15 cellular contexts compared by ENCODE assay signal in genomic region chr11:79055866-79056632, GRCh38.
DNase-seq lines count a peak whose midpoint lies in the region; FAIRE-seq and TF ChIP-seq lines count a peak whose summit lies in the region.
"Had no signal": no experiment of that assay in that cellular context is flagged by ENCODE, and none has a peak within 500 bp of the region (broad histone marks: within the 10 kb centered on the region; RNA-seq: fewer than 3 reads in every experiment).

No MANE protein-coding gene starts in this region.

- no peaks in the 10 kb centered on the region for H3K36me3 Mint-ChIP-seq in Calu3 (ENCODE audit: insufficient read depth, unreplicated experiment)

- TF ChIP-seq CTCF in AG09319 (IDR thresholded peaks at IDR 0.05; ENCODE audit: low read depth, low read length) = peak; percentile 32
- peak in 2 of 3 experiments; percentile 30 to 40; a peak in 3 of 4 replicates for TF ChIP-seq CTCF in H1 (IDR thresholded peaks at IDR 0.05; ENCODE audit: control extremely low read depth in 1 of 3, insufficient read depth in 1 of 3, low read depth in 1 of 3, low read length in 3 of 3)
- no peak for TF ChIP-seq CTCF in Calu3 (IDR thresholded peaks at IDR 0.05; ENCODE audit: unreplicated experiment)

- H3K4me3 ChIP-seq in H1 (ENCODE audit: extremely low read depth in 1 of 4, insufficient read depth in 2 of 4, low read depth in 3 of 4, low read length in 4 of 4) (no peak overlapping the region), mesendoderm (ENCODE audit: low read length) (no peak overlapping the region)
- H3K4me3 ChIP-seq: HAP-1, prostate gland had no signal

- H3K14ac ChIP-seq in H1 (ENCODE audit: insufficient read length) = no peak overlapping the region

- no peak for FAIRE-seq in H1 (lab: Jason Lieb, UNC)

- DNase-seq in AG09319 (ENCODE audit: extremely low read depth, low read depth) = peak; percentile 54
- DNase-seq in M059J (ENCODE audit: low read depth) = peak; percentile 76
- no peak for DNase-seq in H1 (ENCODE audit: low read depth in 1 of 2, low spot score in 2 of 2)
- DNase-seq in mesendoderm = no peak
- DNase-seq in NCI-H526 treated with DMSO at 0.1 percent for 48 hours (lab: John Stamatoyannopoulos, UW) = no peak
- DNase-seq in NCI-H2107 treated with DMSO at 0.1 percent for 48 hours (lab: John Stamatoyannopoulos, UW; ENCODE audit: unreplicated experiment) = no peak
- no peak for DNase-seq in Calu3
- no peak for DNase-seq in GM19240 (ENCODE audit: insufficient read length, low spot score)
- DNase-seq: activated CD4-positive, alpha-beta T cell treated with anti-CD3 and anti-CD28 coated beads, Interleukin-2, amount 50 U/mL, for 48 hours; cerebellar nuclear complex; DMS79 treated with DMSO at 0.1 percent for 48 hours; NCI-H524 treated with DMSO at 0.1 percent for 48 hours; stimulated activated CD4-positive, alpha-beta T cell treated with anti-CD3 and anti-CD28 coated beads, Interleukin-2, amount 100 ng/mL, for 48 hours had no signal

- TF ChIP-seq EP300 in H1 (IDR thresholded peaks at IDR 0.05; ENCODE audit: borderline replicate concordance in 1 of 2, low read depth in 2 of 2, low read length in 2 of 2) = no peak

- no peaks in the 10 kb centered on the region for H4K20me1 ChIP-seq in H1 (replicated peaks in 1 of 2; ENCODE audit: control insufficient read depth in 1 of 2, insufficient read depth in 2 of 2, low read length in 2 of 2)

- TF ChIP-seq POLR2A in H1 (IDR thresholded peaks at IDR 0.05; ENCODE audit: control extremely low read depth in 1 of 2, low read depth in 2 of 2, low read length in 2 of 2) = no peak

- POLR2A ChIA-PET in H1 (lab: Charles Lee; ENCODE audit: partially characterized antibody) = interaction anchor here (1.7 kb wide), 1 partner anchor 32 kb away, joined by 6 read pairs; no protein-coding TSS in a partner anchor

- no peak overlapping the region for H2BK120ac ChIP-seq in H1 (replicated peaks; ENCODE audit: low read depth, low read length)
- H2BK120ac ChIP-seq in mesendoderm (ENCODE audit: low read depth, low read length) = no peak overlapping the region

- TF ChIP-seq RAD21 in H1 (IDR thresholded peaks at IDR 0.05 in 1 of 2, conservative IDR thresholded peaks at IDR 0.05 in 1 of 2; ENCODE audit: low read depth in 2 of 2, low read length in 2 of 2) = peak; percentile 42 to 61; a peak in 3 of 4 replicates

- H3K4ac ChIP-seq in H1 (replicated peaks; ENCODE audit: insufficient read length, low read depth, low read length) (no peak overlapping the region), mesendoderm (ENCODE audit: low read depth, low read length) (no peak overlapping the region)

- H3K79me1 ChIP-seq in H1 (ENCODE audit: low read depth, low read length) = no peaks in the 10 kb centered on the region
- no peaks in the 10 kb centered on the region for H3K79me1 ChIP-seq in mesendoderm (ENCODE audit: low read length)

- peaks cover 0 to 5% (median 3%) of the 10 kb centered on the region in 4 experiments; a peak in 3 of 7 replicates for H3K4me1 ChIP-seq in H1 (replicated peaks in 1 of 4; ENCODE audit: control insufficient read depth in 3 of 4, insufficient read depth in 4 of 4, low read length in 3 of 4)
- peaks cover 12% of the 10 kb centered on the region for H3K4me1 ChIP-seq in mesendoderm (ENCODE audit: control insufficient read depth, low read depth, low read length)
- H3K4me1 ChIP-seq: HAP-1, prostate gland had no signal

- H2AFZ ChIP-seq in H1 (ENCODE audit: low read length) = no peak overlapping the region

- no peak overlapping the region for H2BK12ac ChIP-seq in H1 (ENCODE audit: low read depth, low read length)

- H3K27ac ChIP-seq in H1 (ENCODE audit: low read depth, low read length) (no peak overlapping the region), mesendoderm (ENCODE audit: low read depth, low read length) (no peak overlapping the region)
- H3K27ac ChIP-seq: prostate gland had no signal

- H3K27ac Mint-ChIP-seq in Calu3 (ENCODE audit: unreplicated experiment) = no peak overlapping the region

- no peak overlapping the region for H4K5ac ChIP-seq in H1 (ENCODE audit: insufficient read length, low read depth, low read length)
- peak overlapping the region; percentile 72 for H4K5ac ChIP-seq in mesendoderm (ENCODE audit: low read length)

- peaks cover 77% of the 10 kb centered on the region for H3K27me3 Mint-ChIP-seq in Calu3 (ENCODE audit: unreplicated experiment)

- no peaks in the 10 kb centered on the region for H3K79me2 ChIP-seq in H1 (ENCODE audit: control insufficient read depth in 1 of 2, insufficient read depth in 2 of 2, low read length in 2 of 2)
- H3K79me2 ChIP-seq in mesendoderm (ENCODE audit: control insufficient read depth, insufficient read depth, low read length) = no peaks in the 10 kb centered on the region

- WGBS in H1 (ENCODE audit: extremely low coverage in 1 of 2, insufficient coverage in 1 of 2, insufficient read length in 1 of 2, insufficient replicate concordance in 2 of 2, low coverage in 1 of 2, low lambda C conversion rate in 2 of 2, missing lambda C conversion rate in 1 of 2), 2 experiments = 88% methylated on average over 8 of the region's 8 CpGs; no CpG with 5 or more reads in 1 of the 2 experiments
- WGBS in mesendoderm (ENCODE audit: extremely low coverage, insufficient coverage, low lambda C conversion rate) = no CpG with 5 or more reads among the region's 8 CpGs

- intact Hi-C loops in Calu3 (cut with micrococcal nuclease; ENCODE audit: unreplicated experiment) = no loop called here

- H3K27me3 ChIP-seq in H1 (replicated peaks in 1 of 4; ENCODE audit: control insufficient read depth in 3 of 4, extremely low read depth in 1 of 4, insufficient read depth in 3 of 4, low read length in 3 of 4) (no peaks in the 10 kb centered on the region), mesendoderm (ENCODE audit: insufficient read depth, low read length, poor library complexity) (no peaks in the 10 kb centered on the region)

- no peaks in the 10 kb centered on the region for H3K4me1 Mint-ChIP-seq in Calu3 (ENCODE audit: low read depth, unreplicated experiment)

- CTCF ChIA-PET in H1 (lab: Charles Lee; ENCODE audit: partially characterized antibody) (interaction anchor here (0.7 to 8.0 kb wide), 16 partner anchors 11 to 411 kb away, joined by 3 to 72 read pairs (median 4); no protein-coding TSS in a partner anchor), Calu3 (lab: Charles Lee) (no interaction called here)

- H2BK5ac ChIP-seq in H1 (ENCODE audit: low read depth, low read length) = no peak overlapping the region
- H2BK5ac ChIP-seq in mesendoderm (ENCODE audit: low read length) = no peak overlapping the region

- H4K91ac ChIP-seq in H1 (replicated peaks; ENCODE audit: insufficient read length, low read length) = no peak overlapping the region

- no peak overlapping the region for H3K23ac ChIP-seq in H1 (ENCODE audit: insufficient read length)
- no peak overlapping the region for H3K23ac ChIP-seq in mesendoderm (ENCODE audit: low read length)

- no peak overlapping the region for H4K8ac ChIP-seq in H1 (ENCODE audit: extremely low read depth, insufficient read depth, low read length)
- H4K8ac ChIP-seq in mesendoderm (ENCODE audit: low read depth, low read length) = no peak overlapping the region

- no peaks in the 10 kb centered on the region for H3K36me3 ChIP-seq in H1 (ENCODE audit: control insufficient read depth in 2 of 4, insufficient read depth in 4 of 4, low read length in 3 of 4)
- H3K36me3 ChIP-seq in mesendoderm (ENCODE audit: control insufficient read depth, insufficient read depth, low read length) = no peaks in the 10 kb centered on the region
- H3K36me3 ChIP-seq: HAP-1, prostate gland had no signal

- no peak overlapping the region for H2AK5ac ChIP-seq in H1 (ENCODE audit: low read depth, low read length)
- H2AK5ac ChIP-seq in mesendoderm (ENCODE audit: low read length) = no peak overlapping the region

- no peaks in the 10 kb centered on the region for H3K23me2 ChIP-seq in H1 (ENCODE audit: low read depth, low read length)

- no peak overlapping the region for H3K56ac ChIP-seq in H1 (replicated peaks; ENCODE audit: insufficient read length, low read depth, low read length)
- no peak overlapping the region for H3K56ac ChIP-seq in mesendoderm (ENCODE audit: low read length)

- no peak overlapping the region for H3K18ac ChIP-seq in H1 (ENCODE audit: extremely low read depth, low read length)
- H3K18ac ChIP-seq in mesendoderm (ENCODE audit: low read length) = no peak overlapping the region

- no peak overlapping the region for H3K4me3 Mint-ChIP-seq in Calu3 (ENCODE audit: low read depth, unreplicated experiment)

- no TSS peak for BruUV-seq in Calu3 (replicated peaks; lab: Mats Ljungman, UMichigan)

- H2BK20ac ChIP-seq in H1 (ENCODE audit: low read length) = no peak overlapping the region

- H2BK15ac ChIP-seq in H1 (ENCODE audit: low read length) (no peak overlapping the region), mesendoderm (replicated peaks; ENCODE audit: low read depth) (no peak overlapping the region)

- no peaks in the 10 kb centered on the region for H3K9me3 ChIP-seq in H1 (ENCODE audit: insufficient read depth in 2 of 2, low read depth in 1 of 2, low read length in 1 of 2)
- H3K9me3 ChIP-seq: HAP-1, prostate gland had no signal

- no peak overlapping the region for H3K9ac ChIP-seq in H1 (replicated peaks in 1 of 4; ENCODE audit: extremely low read depth in 1 of 4, low read depth in 3 of 4, low read length in 3 of 4)
- H3K9ac ChIP-seq in mesendoderm (ENCODE audit: low read length) = no peak overlapping the region

- no peaks in the 10 kb centered on the region for H3K9me3 Mint-ChIP-seq in Calu3 (ENCODE audit: low read depth, unreplicated experiment)

- H3K4me2 ChIP-seq in H1 (ENCODE audit: insufficient read depth in 1 of 2, low read depth in 2 of 2, low read length in 2 of 2) (no peak overlapping the region), mesendoderm (ENCODE audit: low read length) (no peak overlapping the region)

TF ChIP-seq in H1, 55 proteins besides CTCF, POLR2A, EP300 and RAD21 (continues in another document):
- TF ChIP-seq SUZ12 (IDR thresholded peaks at IDR 0.05; ENCODE audit: low read length) = no peak
- TF ChIP-seq SP2 (IDR thresholded peaks at IDR 0.05; ENCODE audit: low read length) = no peak
- TF ChIP-seq CREB1 (IDR thresholded peaks at IDR 0.05) = no peak
- TF ChIP-seq SAP30 (IDR thresholded peaks at IDR 0.05; ENCODE audit: insufficient read depth, insufficient replicate concordance, low read length) = no peak
- TF ChIP-seq, protein P1, sequence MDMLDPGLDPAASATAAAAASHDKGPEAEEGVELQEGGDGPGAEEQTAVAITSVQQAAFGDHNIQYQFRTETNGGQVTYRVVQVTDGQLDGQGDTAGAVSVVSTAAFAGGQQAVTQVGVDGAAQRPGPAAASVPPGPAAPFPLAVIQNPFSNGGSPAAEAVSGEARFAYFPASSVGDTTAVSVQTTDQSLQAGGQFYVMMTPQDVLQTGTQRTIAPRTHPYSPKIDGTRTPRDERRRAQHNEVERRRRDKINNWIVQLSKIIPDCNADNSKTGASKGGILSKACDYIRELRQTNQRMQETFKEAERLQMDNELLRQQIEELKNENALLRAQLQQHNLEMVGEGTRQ (IDR thresholded peaks at IDR 0.05; ENCODE audit: low read length) = no peak
- TF ChIP-seq EGR1 (IDR thresholded peaks at IDR 0.05; ENCODE audit: borderline replicate concordance, low read depth, low read length) = no peak
- no peak for TF ChIP-seq CBX8 (IDR thresholded peaks at IDR 0.05; ENCODE audit: borderline replicate concordance, low read depth, low read length)
- TF ChIP-seq BCL11A (IDR thresholded peaks at IDR 0.05; ENCODE audit: low read depth in 2 of 2, low read length in 2 of 2) = no peak
- no peak for TF ChIP-seq SIRT6 (IDR thresholded peaks at IDR 0.05; ENCODE audit: low read length)

Comparison
In these comparisons a context has a peak if more than half of its experiments do, and no peak if none do; other contexts are left out.
1. DNase-seq: peak in AG09319 (single experiment) and M059J (single experiment); none in H1 (0 of 2), mesendoderm (single experiment), NCI-H526 treated with DMSO at 0.1 percent for 48 hours (single experiment), NCI-H2107 treated with DMSO at 0.1 percent for 48 hours (single experiment), Calu3 (single experiment) and GM19240 (single experiment).